In genomic region chr14:23141706-23142467, GRCh38 we compare ENCODE assay signal across 10 cellular contexts. TPM values are rescaled to one million over a fixed set of nuclear protein-coding genes. Genes with fewer than 3 reads are reported as not detected.
DNase-seq lines count a peak whose midpoint lies in the region; ATAC-seq and TF ChIP-seq lines count a peak whose summit lies in the region.
"Had no signal": no experiment of that assay in that cellular context is flagged by ENCODE, and none has a peak within 500 bp of the region (broad histone marks: within the 10 kb centered on the region; RNA-seq: fewer than 3 reads in every experiment).

No MANE protein-coding gene starts in this region.

- no peaks in the 10 kb centered on the region for H4K20me1 ChIP-seq in HCT116 (ENCODE audit: insufficient read depth)

- DNase-seq in HCT116 (ENCODE audit: low read depth, low spot score) (no peak), amniotic epithelial cell (ENCODE audit: low read depth) (peak; percentile 43), left cardiac atrium (peak; percentile 73), stomach (peak; percentile 79), D341Med (ENCODE audit: low spot score) (no peak)
- DNase-seq in activated CD4-positive, alpha-beta T cell treated with anti-CD3 and anti-CD28 coated beads, Interleukin-2, amount 50 U/mL, for 4 hours, result no peak
- DNase-seq: effector CD8-positive, alpha-beta T cell had no signal

- no peaks in the 10 kb centered on the region for H3K9me2 ChIP-seq in HCT116 (ENCODE audit: insufficient read depth)

- H3K27ac ChIP-seq in HCT116 (ENCODE audit: low read depth, low read length) (no peak overlapping the region), stomach (peak overlapping the region in 4 of 5 donors; percentile 23 to 93 (median 46))

- POLR2A ChIA-PET in HCT116 (lab: Charles Lee), result no interaction called here

- TF ChIP-seq POLR2A in HCT116 (IDR thresholded peaks at IDR 0.05; ENCODE audit: borderline replicate concordance, extremely low read depth, insufficient read depth, insufficient read length) (no peak), stomach (IDR thresholded peaks at IDR 0.05) (no peak)

- no peaks in the 10 kb centered on the region for H3K36me3 ChIP-seq in HCT116 (ENCODE audit: control insufficient read depth in 1 of 2, insufficient read depth in 2 of 2, low read length in 2 of 2)
- peaks cover 21 to 53% (median 43%) of the 10 kb centered on the region in 4 donors for H3K36me3 ChIP-seq in stomach

- H3K9ac ChIP-seq in HCT116 (ENCODE audit: low read length), result no peak overlapping the region

- no TSS peak for BruUV-seq in HCT116 (replicated peaks; lab: Mats Ljungman, UMichigan)

- H3K4me2 ChIP-seq in HCT116 (ENCODE audit: low read length), result no peak overlapping the region

- no peak overlapping the region for H2AFZ ChIP-seq in HCT116 (ENCODE audit: low read depth, low read length, poor library complexity, severe bottlenecking)

- no peaks in the 10 kb centered on the region for H3K9me3 ChIP-seq in HCT116 (ENCODE audit: control insufficient read depth in 1 of 2, insufficient read depth in 1 of 2, low read depth in 1 of 2, low read length in 2 of 2)
- no peaks in the 10 kb centered on the region for H3K9me3 ChIP-seq in stomach

- TF ChIP-seq CTCF in HCT116 (IDR thresholded peaks at IDR 0.05 in 2 of 3, conservative IDR thresholded peaks at IDR 0.05 in 1 of 3; ENCODE audit: borderline replicate concordance in 1 of 3, insufficient read depth in 1 of 3, low read depth in 2 of 3, low read length in 2 of 3) (no peak), stomach (IDR thresholded peaks at IDR 0.05) (no peak)

- H3K27me3 ChIP-seq in HCT116 (ENCODE audit: insufficient read depth, low read length) (no peaks in the 10 kb centered on the region), stomach (no peaks in the 10 kb centered on the region)

- RAD21 ChIA-PET in HCT116 (lab: Charles Lee; ENCODE audit: low non-redundant PET in 1 of 2, low total read pairs in 2 of 2, uncharacterized antibody in 2 of 2, unreplicated experiment in 2 of 2), result no interaction called here

- intact Hi-C loops in HCT116 (cut with micrococcal nuclease) (no loop called here), left cardiac atrium (cut with DNase I) (no loop called here), stomach (cut with DNase I; ENCODE audit: low total_unique reads) (no loop called here)

- CTCF ChIA-PET in HCT116 (lab: Charles Lee), result interaction anchor here (1.1 kb wide), 1 partner anchor 21 kb away, joined by 6 read pairs; no protein-coding TSS in a partner anchor

- TF ChIP-seq EP300 in stomach (IDR thresholded peaks at IDR 0.05), result peak; percentile 72

- H3K4me3 ChIP-seq in HCT116 (replicated peaks in 1 of 2; ENCODE audit: low read depth in 1 of 2, low read length in 2 of 2) (no peak overlapping the region), stomach (no peak overlapping the region)

- peak; percentile 38; the same call in 1 of the 2 replicates for ATAC-seq in HCT116
- peak; percentile 70 to 92 for ATAC-seq in left cardiac atrium
- no peak for ATAC-seq in HG03354 (IDR thresholded peaks at IDR 0.05; ENCODE audit: poor library complexity, severe bottlenecking, unreplicated experiment)
- ATAC-seq in HG02870 (IDR thresholded peaks at IDR 0.05; ENCODE audit: unreplicated experiment), result no peak

- H3K79me2 ChIP-seq in HCT116 (ENCODE audit: insufficient read depth, low read length), result no peaks in the 10 kb centered on the region

- no peak for TF ChIP-seq RAD21 in HCT116 (IDR thresholded peaks at IDR 0.05; ENCODE audit: low read depth)

- 52 to 58% (median 56%) methylated on average over 7 of the region's 7 CpGs for WGBS in stomach, 5 donors

- H3K4me1 ChIP-seq in HCT116 (ENCODE audit: control insufficient read depth in 1 of 2, insufficient read depth in 2 of 2, low read length in 2 of 2) (peaks cover 0 to 6% of the 10 kb centered on the region in 2 experiments; a peak in 2 of 4 replicates), stomach (peaks cover 21 to 90% (median 51%) of the 10 kb centered on the region in 4 donors)

TF ChIP-seq in HCT116, 20 proteins besides CTCF, POLR2A, EP300 and RAD21:
- TF ChIP-seq, protein P1, sequence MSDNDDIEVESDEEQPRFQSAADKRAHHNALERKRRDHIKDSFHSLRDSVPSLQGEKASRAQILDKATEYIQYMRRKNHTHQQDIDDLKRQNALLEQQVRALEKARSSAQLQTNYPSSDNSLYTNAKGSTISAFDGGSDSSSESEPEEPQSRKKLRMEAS (IDR thresholded peaks at IDR 0.05), result no peak
- TF ChIP-seq CBX3 (IDR thresholded peaks at IDR 0.05; ENCODE audit: low read depth), result no peak
- TF ChIP-seq EGR1 (IDR thresholded peaks at IDR 0.05; ENCODE audit: low read depth), result no peak
- no peak for TF ChIP-seq TCF7L2 (IDR thresholded peaks at IDR 0.05; ENCODE audit: borderline replicate concordance, extremely low read depth, insufficient read depth, insufficient read length)
- TF ChIP-seq YY1 (IDR thresholded peaks at IDR 0.05; ENCODE audit: extremely low read depth, insufficient replicate concordance, low read depth, low read length), result no peak
- TF ChIP-seq ELF1 (IDR thresholded peaks at IDR 0.05; ENCODE audit: borderline replicate concordance, low read depth), result no peak
- no peak for TF ChIP-seq EZH2 (IDR thresholded peaks at IDR 0.05)
TF ChIP-seq in HCT116: peak in this region for 0.

RNA-seq across cellular contexts. Expression of gene CEBPE, which starts 22.8 kb away (rescaled TPM):
- total RNA-seq in HCT116 (2021; ENCODE audit: unreplicated experiment) (not detected), left cardiac atrium (not detected), stomach (not detected)
- polyA plus RNA-seq in HCT116 (2012), result not detected in 2 replicates
- polyA plus RNA-seq in stomach, result under 1 TPM in 1 of 3 donors, not detected in 2; 0.37 TPM
- total RNA-seq: HT1080 had no signal

RNA-seq across cellular contexts. Expression of gene CIROP, which starts 37.1 kb away (rescaled TPM):
- total RNA-seq in HCT116 (2021; ENCODE audit: unreplicated experiment), result not detected
- polyA plus RNA-seq in HCT116 (2012), result not detected in 2 replicates
- not detected for total RNA-seq in left cardiac atrium
- not detected for total RNA-seq in stomach
- polyA plus RNA-seq in stomach, result not detected
- total RNA-seq: HT1080 had no signal

RNA-seq across cellular contexts. Expression of gene SLC7A8, which starts 41.6 kb away (rescaled TPM):
- 5.3 TPM for total RNA-seq in HCT116 (2021; ENCODE audit: unreplicated experiment)
- polyA plus RNA-seq in HCT116 (2012), result 1.9 and 3.0 TPM in 2 replicates
- 10 to 100 TPM in 1 of 2 donors, 1 to 10 TPM in 1; 8.7 to 16.2 TPM for total RNA-seq in left cardiac atrium
- 100 to 1,000 TPM in 1 of 5 donors, 10 to 100 TPM in 3, 1 to 10 TPM in 1; 1.2 to 102 (median 43.7) TPM for total RNA-seq in stomach
- 10 to 100 TPM; 22.1 to 33.9 (median 22.4) TPM for polyA plus RNA-seq in stomach

RNA-seq across cellular contexts. Expression of gene C14orf119, which starts 46.6 kb away (rescaled TPM):
- total RNA-seq in HCT116 (2021; ENCODE audit: unreplicated experiment), result 46.8 TPM
- polyA plus RNA-seq in HCT116 (2012), result 46.4 and 55.3 TPM in 2 replicates
- 10 to 100 TPM; 30.8 to 37.9 TPM for total RNA-seq in left cardiac atrium
- 10 to 100 TPM in 2 of 5 donors, 1 to 10 TPM in 2, not detected in 1; 1.8 to 25.2 (median 14.0) TPM for total RNA-seq in stomach
- 10 to 100 TPM; 27.4 to 51.8 (median 49.8) TPM for polyA plus RNA-seq in stomach

RNA-seq across cellular contexts. Expression of gene ACIN1, which starts 47.0 kb away (rescaled TPM):
- 179 TPM for total RNA-seq in HCT116 (2021; ENCODE audit: unreplicated experiment)
- polyA plus RNA-seq in HCT116 (2012), result 96.6 and 113 TPM in 2 replicates
- 10 to 100 TPM; 71.4 to 77.5 TPM for total RNA-seq in left cardiac atrium
- total RNA-seq in stomach, result 100 to 1,000 TPM; 114 to 232 (median 123) TPM
- 10 to 100 TPM; 37.1 to 86.4 (median 52.7) TPM for polyA plus RNA-seq in stomach

Comparison
In these comparisons a context has a peak if more than half of its experiments do, and no peak if none do; other contexts are left out.
1. ATAC-seq: peak in HCT116 (single experiment) and left cardiac atrium (2 of 2); none in HG03354 (single experiment) and HG02870 (single experiment).
2. DNase-seq: peak in amniotic epithelial cell (single experiment), left cardiac atrium (single experiment) and stomach (single experiment); none in HCT116 (single experiment), activated CD4-positive, alpha-beta T cell treated with anti-CD3 and anti-CD28 coated beads, Interleukin-2, amount 50 U/mL, for 4 hours (0 of 2) and D341Med (single experiment).